ENCODE assay signal across 11 cellular contexts in genomic region chr22:23837496-23837859, GRCh38. TPM values are rescaled to one million over a fixed set of nuclear protein-coding genes. Genes with fewer than 3 reads are reported as not detected.
DNase-seq lines count a peak whose midpoint lies in the region; ATAC-seq and TF ChIP-seq lines count a peak whose summit lies in the region.
"Had no signal": no experiment of that assay in that cellular context is flagged by ENCODE, and none has a peak within 500 bp of the region (broad histone marks: within the 10 kb centered on the region; RNA-seq: fewer than 3 reads in every experiment).

No MANE protein-coding gene starts in this region.

- no peaks in the 10 kb centered on the region for H3K79me2 ChIP-seq in Karpas-422 (ENCODE audit: low read length)
- no peaks in the 10 kb centered on the region for H3K79me2 ChIP-seq in neural progenitor cell (ENCODE audit: low read depth)

- H3K9me3 Mint-ChIP-seq in T-helper 2 cell treated with Interferon-gamma antibody and Interleukin-4, amounts not matched to agents 5 μg/mL and 100 μg/mL, for 36 hours = no peaks in the 10 kb centered on the region
- H3K9me3 Mint-ChIP-seq in central memory CD8-positive, alpha-beta T cell = no peaks in the 10 kb centered on the region
- no peaks in the 10 kb centered on the region for H3K9me3 Mint-ChIP-seq in neural progenitor cell

- H3K36me3 Mint-ChIP-seq in T-helper 2 cell treated with Interferon-gamma antibody and Interleukin-4, amounts not matched to agents 5 μg/mL and 100 μg/mL, for 36 hours (ENCODE audit: low read depth) = peaks cover 8% of the 10 kb centered on the region
- H3K36me3 Mint-ChIP-seq in central memory CD8-positive, alpha-beta T cell (ENCODE audit: insufficient read depth) = peaks cover 6% of the 10 kb centered on the region
- peaks cover 7% of the 10 kb centered on the region for H3K36me3 Mint-ChIP-seq in neural progenitor cell

- no peaks in the 10 kb centered on the region for H3K27me3 Mint-ChIP-seq in T-helper 2 cell treated with Interferon-gamma antibody and Interleukin-4, amounts not matched to agents 5 μg/mL and 100 μg/mL, for 36 hours (ENCODE audit: low read depth)
- no peaks in the 10 kb centered on the region for H3K27me3 Mint-ChIP-seq in central memory CD8-positive, alpha-beta T cell
- peaks cover 12% of the 10 kb centered on the region for H3K27me3 Mint-ChIP-seq in neural progenitor cell (ENCODE audit: insufficient read depth, low read depth)

- H3K27ac Mint-ChIP-seq in T-helper 2 cell treated with Interferon-gamma antibody and Interleukin-4, amounts not matched to agents 5 μg/mL and 100 μg/mL, for 36 hours = peak overlapping the region; percentile 93
- H3K27ac Mint-ChIP-seq in central memory CD8-positive, alpha-beta T cell (ENCODE audit: low read depth) = peak overlapping the region; percentile 84
- no peak overlapping the region for H3K27ac Mint-ChIP-seq in neural progenitor cell

- H3K27me3 ChIP-seq in Karpas-422 (ENCODE audit: low read length) (no peaks in the 10 kb centered on the region), neural progenitor cell (peaks cover 10% of the 10 kb centered on the region)
- H3K27me3 ChIP-seq: body of pancreas had no signal

- TF ChIP-seq CTCF in neural progenitor cell (IDR thresholded peaks at IDR 0.05) = no peak

- H2AFZ ChIP-seq in Karpas-422 (ENCODE audit: low read length) (no peak overlapping the region), neural progenitor cell (replicated peaks) (no peak overlapping the region)

- peak overlapping the region; percentile 76 for H3K9ac ChIP-seq in Karpas-422 (ENCODE audit: low read length)
- H3K9ac ChIP-seq in neural progenitor cell = no peak overlapping the region

- peak overlapping the region; percentile 76 for H3K4me2 ChIP-seq in Karpas-422 (ENCODE audit: low read depth, low read length, poor library complexity, severe bottlenecking)
- peak overlapping the region; percentile 80 for H3K4me2 ChIP-seq in neural progenitor cell

- H3K27ac ChIP-seq in Karpas-422 (ENCODE audit: low read length) (peak overlapping the region; percentile 98), neural progenitor cell (no peak overlapping the region)

- H3K9me2 ChIP-seq in Karpas-422 (replicated peaks; ENCODE audit: insufficient read depth, low read length) = no peaks in the 10 kb centered on the region

- H3K9me3 ChIP-seq in Karpas-422 (ENCODE audit: low read length) (no peaks in the 10 kb centered on the region), neural progenitor cell (ENCODE audit: low read depth) (no peaks in the 10 kb centered on the region)
- H3K9me3 ChIP-seq: body of pancreas had no signal

- peaks cover 18% of the 10 kb centered on the region for H3K4me1 Mint-ChIP-seq in T-helper 2 cell treated with Interferon-gamma antibody and Interleukin-4, amounts not matched to agents 5 μg/mL and 100 μg/mL, for 36 hours (ENCODE audit: low read depth)
- peaks cover 15% of the 10 kb centered on the region for H3K4me1 Mint-ChIP-seq in central memory CD8-positive, alpha-beta T cell
- peaks cover 36% of the 10 kb centered on the region for H3K4me1 Mint-ChIP-seq in neural progenitor cell

- H3K4me3 ChIP-seq in Karpas-422 (ENCODE audit: low read length) (peak overlapping the region; percentile 62; the same call in 1 of the 2 replicates), neural progenitor cell (no peak overlapping the region)

- no peak for ATAC-seq in central memory CD8-positive, alpha-beta T cell (replicated peaks; ENCODE audit: extremely low read depth, poor library complexity, severe bottlenecking)
- no peak for ATAC-seq in HG03135 (IDR thresholded peaks at IDR 0.05; ENCODE audit: unreplicated experiment)
- ATAC-seq: body of pancreas had no signal

- peaks cover 9% of the 10 kb centered on the region for H3K36me3 ChIP-seq in Karpas-422 (ENCODE audit: insufficient read depth, low read length)
- H3K36me3 ChIP-seq in neural progenitor cell = no peaks in the 10 kb centered on the region

- peaks cover 66% of the 10 kb centered on the region for H3K4me1 ChIP-seq in Karpas-422 (ENCODE audit: low read length)
- H3K4me1 ChIP-seq in neural progenitor cell = peaks cover 21% of the 10 kb centered on the region

- H3F3A ChIP-seq in neural progenitor cell (ENCODE audit: low read depth) = peaks cover 24% of the 10 kb centered on the region

- DNase-seq in T-helper 2 cell treated with Interferon-gamma antibody and Interleukin-4, amounts not matched to agents 5 μg/mL and 100 μg/mL, for 36 hours (ENCODE audit: low spot score) = no peak
- no peak for DNase-seq in T-helper 2 cell
- no peak for DNase-seq in Karpas-422
- DNase-seq in central memory CD8-positive, alpha-beta T cell (ENCODE audit: low spot score in 2 of 2) = no peak
- no peak for DNase-seq in neural progenitor cell (ENCODE audit: low spot score)
- DNase-seq in NCI-H1092 treated with DMSO at 0.1 percent for 48 hours (lab: John Stamatoyannopoulos, UW) = no peak
- DNase-seq in GDM1 (lab: John Stamatoyannopoulos, UW) = no peak
- DNase-seq: activated CD4-positive, alpha-beta T cell treated with anti-CD3 and anti-CD28 coated beads, Interleukin-2, amount 50 U/mL, for 48 hours; NCI-H2107 had no signal

- H4K20me1 ChIP-seq in Karpas-422 (ENCODE audit: insufficient read depth, low read depth, low read length) (peaks cover 11% of the 10 kb centered on the region; the same call in 1 of the 2 replicates), neural progenitor cell (ENCODE audit: low read depth) (peaks cover 33% of the 10 kb centered on the region)

- peak overlapping the region; percentile 96 for H3K4me3 Mint-ChIP-seq in T-helper 2 cell treated with Interferon-gamma antibody and Interleukin-4, amounts not matched to agents 5 μg/mL and 100 μg/mL, for 36 hours
- H3K4me3 Mint-ChIP-seq in central memory CD8-positive, alpha-beta T cell = peak overlapping the region; percentile 81
- peak overlapping the region; percentile 94 for H3K4me3 Mint-ChIP-seq in neural progenitor cell

RNA-seq across cellular contexts. Expression of gene DERL3, which starts 1.3 kb away (rescaled TPM):
- total RNA-seq in Karpas-422 (2014; rRNA removed; shearing (Covaris generic); ENCODE audit: low replicate concordance) = 16.3 and 21.7 TPM in 2 replicates
- total RNA-seq in neural progenitor cell (ENCODE audit: low replicate concordance) = 1.1 and 7.7 TPM in 2 replicates

RNA-seq across cellular contexts. Expression of gene SLC2A11, which starts 20.2 kb away (rescaled TPM):
- 30.3 and 45.6 TPM in 2 replicates for total RNA-seq in Karpas-422 (2014; rRNA removed; shearing (Covaris generic); ENCODE audit: low replicate concordance)
- 3.8 and 12.1 TPM in 2 replicates for total RNA-seq in neural progenitor cell (ENCODE audit: low replicate concordance)

RNA-seq across cellular contexts. Expression of gene SMARCB1, which starts 50.7 kb away (rescaled TPM):
- total RNA-seq in Karpas-422 (2014; rRNA removed; shearing (Covaris generic); ENCODE audit: low replicate concordance) = 400 and 531 TPM in 2 replicates
- total RNA-seq in neural progenitor cell (ENCODE audit: low replicate concordance) = 151 and 170 TPM in 2 replicates

RNA-seq across cellular contexts. Expression of gene MIF, which starts 56.7 kb away (rescaled TPM):
- total RNA-seq in Karpas-422 (2014; rRNA removed; shearing (Covaris generic); ENCODE audit: low replicate concordance) = 1,081 and 1,189 TPM in 2 replicates
- total RNA-seq in neural progenitor cell (ENCODE audit: low replicate concordance) = 132 and 552 TPM in 2 replicates
